ENCODE assay signal across 10 cellular contexts in genomic region chr3:58998476-58999117, GRCh38. TPM values are rescaled to one million over a fixed set of nuclear protein-coding genes. Genes with fewer than 3 reads are reported as not detected.
DNase-seq lines count a peak whose midpoint lies in the region; ATAC-seq and TF ChIP-seq lines count a peak whose summit lies in the region.
"Had no signal": no experiment of that assay in that cellular context is flagged by ENCODE, and none has a peak within 500 bp of the region (broad histone marks: within the 10 kb centered on the region; RNA-seq: fewer than 3 reads in every experiment).

No MANE protein-coding gene starts in this region.

- H3K27me3 ChIP-seq in smooth muscle cell (ENCODE audit: low read depth): no peaks in the 10 kb centered on the region

- H3K4me1 Mint-ChIP-seq in activated CD8-positive, alpha-beta memory T cell treated with anti-CD3 and anti-CD28 coated beads, Interleukin-2, amount 10 ng/mL, durations not matched to agents 7 days and 5 days: peaks cover 4% of the 10 kb centered on the region
- peaks cover 1% of the 10 kb centered on the region for H3K4me1 Mint-ChIP-seq in activated T-helper 2 cell treated with anti-CD3 and anti-CD28 coated beads, Interferon-gamma antibody, Interleukin-2, Interleukin-4, amounts not matched to agents 10 μg/mL and 5 μg/mL and 100 μg/mL, durations not matched to agents 14 hours and 24 hours and 36 hours (ENCODE audit: low read depth)

- intact Hi-C loops in activated T-helper 2 cell treated with anti-CD3 and anti-CD28 coated beads, Interferon-gamma antibody, Interleukin-2, Interleukin-4, amounts not matched to agents 10 μg/mL and 5 μg/mL and 100 μg/mL, durations not matched to agents 14 hours and 24 hours and 36 hours (cut with micrococcal nuclease): no loop called here

- peaks cover 11% of the 10 kb centered on the region for H3K27me3 Mint-ChIP-seq in activated CD8-positive, alpha-beta memory T cell treated with anti-CD3 and anti-CD28 coated beads, Interleukin-2, amount 10 ng/mL, durations not matched to agents 7 days and 5 days
- peaks cover 15% of the 10 kb centered on the region for H3K27me3 Mint-ChIP-seq in activated T-helper 2 cell treated with anti-CD3 and anti-CD28 coated beads, Interferon-gamma antibody, Interleukin-2, Interleukin-4, amounts not matched to agents 10 μg/mL and 5 μg/mL and 100 μg/mL, durations not matched to agents 14 hours and 24 hours and 36 hours (ENCODE audit: low read depth)

- no peaks in the 10 kb centered on the region for H3K9me3 Mint-ChIP-seq in activated CD8-positive, alpha-beta memory T cell treated with anti-CD3 and anti-CD28 coated beads, Interleukin-2, amount 10 ng/mL, durations not matched to agents 7 days and 5 days (ENCODE audit: low read depth)
- H3K9me3 Mint-ChIP-seq in activated T-helper 2 cell treated with anti-CD3 and anti-CD28 coated beads, Interferon-gamma antibody, Interleukin-2, Interleukin-4, amounts not matched to agents 10 μg/mL and 5 μg/mL and 100 μg/mL, durations not matched to agents 14 hours and 24 hours and 36 hours: no peaks in the 10 kb centered on the region
- H3K9me3 Mint-ChIP-seq: CD14-positive monocyte had no signal

- WGBS in smooth muscle cell (ENCODE audit: low lambda C conversion rate): 5% methylated on average over 4 of the region's 4 CpGs

- no peak overlapping the region for H3K4me3 Mint-ChIP-seq in activated CD8-positive, alpha-beta memory T cell treated with anti-CD3 and anti-CD28 coated beads, Interleukin-2, amount 10 ng/mL, durations not matched to agents 7 days and 5 days
- H3K4me3 Mint-ChIP-seq in activated T-helper 2 cell treated with anti-CD3 and anti-CD28 coated beads, Interferon-gamma antibody, Interleukin-2, Interleukin-4, amounts not matched to agents 10 μg/mL and 5 μg/mL and 100 μg/mL, durations not matched to agents 14 hours and 24 hours and 36 hours (ENCODE audit: low read depth): no peak overlapping the region
- H3K4me3 Mint-ChIP-seq: activated naive CD8-positive, alpha-beta T cell; CD14-positive monocyte had no signal

- peaks cover 14% of the 10 kb centered on the region for H3K4me1 ChIP-seq in smooth muscle cell (ENCODE audit: low read depth)

- H3K79me2 ChIP-seq in smooth muscle cell (ENCODE audit: low read depth): no peaks in the 10 kb centered on the region

- peak; percentile 83 for ATAC-seq in activated CD8-positive, alpha-beta memory T cell treated with anti-CD3 and anti-CD28 coated beads, Interleukin-2, amount 10 ng/mL, durations not matched to agents 7 days and 5 days

- H2AFZ ChIP-seq in smooth muscle cell (ENCODE audit: low read depth): peak overlapping the region; percentile 67

- peaks cover 15% of the 10 kb centered on the region for H3F3A ChIP-seq in smooth muscle cell (ENCODE audit: low read depth)

- H4K20me1 ChIP-seq in smooth muscle cell (ENCODE audit: low read depth): no peaks in the 10 kb centered on the region

- H3K9me3 ChIP-seq in smooth muscle cell (replicated peaks; ENCODE audit: low read depth): no peaks in the 10 kb centered on the region

- no peaks in the 10 kb centered on the region for H3K36me3 ChIP-seq in smooth muscle cell (ENCODE audit: low read depth)

- CTCF ChIA-PET in activated CD8-positive, alpha-beta memory T cell treated with anti-CD3 and anti-CD28 coated beads, Interleukin-2, amount 10 ng/mL, durations not matched to agents 7 days and 5 days (lab: Charles Lee): interaction anchor here (2.9 kb wide), 1 partner anchor 55 kb away, joined by 11 read pairs; no protein-coding TSS in a partner anchor

- peak overlapping the region; percentile 58 for H3K4me2 ChIP-seq in smooth muscle cell

- no peaks in the 10 kb centered on the region for H3K36me3 Mint-ChIP-seq in activated CD8-positive, alpha-beta memory T cell treated with anti-CD3 and anti-CD28 coated beads, Interleukin-2, amount 10 ng/mL, durations not matched to agents 7 days and 5 days
- H3K36me3 Mint-ChIP-seq in activated T-helper 2 cell treated with anti-CD3 and anti-CD28 coated beads, Interferon-gamma antibody, Interleukin-2, Interleukin-4, amounts not matched to agents 10 μg/mL and 5 μg/mL and 100 μg/mL, durations not matched to agents 14 hours and 24 hours and 36 hours (ENCODE audit: low read depth): no peaks in the 10 kb centered on the region
- H3K36me3 Mint-ChIP-seq: activated naive CD8-positive, alpha-beta T cell; CD14-positive monocyte had no signal

- H3K27ac Mint-ChIP-seq in activated CD8-positive, alpha-beta memory T cell treated with anti-CD3 and anti-CD28 coated beads, Interleukin-2, amount 10 ng/mL, durations not matched to agents 7 days and 5 days: no peak overlapping the region
- no peak overlapping the region for H3K27ac Mint-ChIP-seq in activated T-helper 2 cell treated with anti-CD3 and anti-CD28 coated beads, Interferon-gamma antibody, Interleukin-2, Interleukin-4, amounts not matched to agents 10 μg/mL and 5 μg/mL and 100 μg/mL, durations not matched to agents 14 hours and 24 hours and 36 hours
- H3K27ac Mint-ChIP-seq: activated naive CD8-positive, alpha-beta T cell had no signal

- H3K4me3 ChIP-seq in epithelial cell of proximal tubule (ENCODE audit: low read depth, low read length) (no peak overlapping the region), smooth muscle cell (no peak overlapping the region)

- peak overlapping the region; percentile 89 for H3K9ac ChIP-seq in smooth muscle cell (ENCODE audit: low read depth)

- peak; percentile 48 for DNase-seq in activated CD8-positive, alpha-beta memory T cell treated with anti-CD3 and anti-CD28 coated beads, Interleukin-2, amount 10 ng/mL, durations not matched to agents 7 days and 5 days
- no peak for DNase-seq in activated CD8-positive, alpha-beta memory T cell treated with anti-CD3 and anti-CD28 coated beads, Interleukin-2, amount 50 U/mL, for 48 hours
- DNase-seq in NCI-H82 (lab: John Stamatoyannopoulos, UW) (peak; percentile 78), epithelial cell of proximal tubule (ENCODE audit: low read depth) (peak; percentile 97), smooth muscle cell (lab: John Stamatoyannopoulos, UW; ENCODE audit: unreplicated experiment) (no peak), NCI-H2196 treated with DMSO at 0.1 percent for 48 hours (lab: John Stamatoyannopoulos, UW; ENCODE audit: unreplicated experiment) (no peak), ureter (ENCODE audit: low spot score) (no peak)
- no peak for DNase-seq in activated T-helper 2 cell treated with anti-CD3 and anti-CD28 coated beads, Interferon-gamma antibody, Interleukin-2, Interleukin-4, amounts not matched to agents 10 μg/mL and 5 μg/mL and 100 μg/mL, durations not matched to agents 14 hours and 24 hours and 36 hours (ENCODE audit: low spot score)

- peak overlapping the region; percentile 98 for H3K27ac ChIP-seq in smooth muscle cell (ENCODE audit: low read depth)

- TF ChIP-seq CTCF in epithelial cell of proximal tubule (conservative IDR thresholded peaks at IDR 0.05; ENCODE audit: low read depth, low read length): no peak
- TF ChIP-seq CTCF in smooth muscle cell (IDR thresholded peaks at IDR 0.05; ENCODE audit: borderline replicate concordance, insufficient read depth, poor library complexity, severe bottlenecking): no peak

RNA-seq across cellular contexts. Expression of gene CFAP20DC, which starts 51.2 kb away (rescaled TPM):
- 1 to 10 TPM; 1.0 to 1.4 TPM for total RNA-seq in activated CD8-positive, alpha-beta memory T cell treated with anti-CD3 and anti-CD28 coated beads, Interleukin-2, amount 10 ng/mL, durations not matched to agents 7 days and 5 days
- total RNA-seq in epithelial cell of proximal tubule: 4.9 and 5.1 TPM in 2 replicates
- total RNA-seq in smooth muscle cell: 9.0 and 11.6 TPM in 2 replicates
- 5.5 and 7.9 TPM in 2 replicates for polyA plus RNA-seq in smooth muscle cell
- 1.5 and 1.6 TPM in 2 replicates for total RNA-seq in activated T-helper 2 cell treated with anti-CD3 and anti-CD28 coated beads, Interferon-gamma antibody, Interleukin-2, Interleukin-4, amounts not matched to agents 10 μg/mL and 5 μg/mL and 100 μg/mL, durations not matched to agents 14 hours and 24 hours and 36 hours
- total RNA-seq in ureter: 0.18 TPM
- polyA plus RNA-seq: CD14-positive monocyte had no signal

Comparison
In these comparisons a context has a peak if more than half of its experiments do, and no peak if none do; other contexts are left out.
1. DNase-seq: peak in activated CD8-positive, alpha-beta memory T cell treated with anti-CD3 and anti-CD28 coated beads, Interleukin-2, amount 10 ng/mL, durations not matched to agents 7 days and 5 days (single experiment), NCI-H82 (single experiment) and epithelial cell of proximal tubule (single experiment); none in activated CD8-positive, alpha-beta memory T cell treated with anti-CD3 and anti-CD28 coated beads, Interleukin-2, amount 50 U/mL, for 48 hours (single experiment), smooth muscle cell (single experiment), activated T-helper 2 cell treated with anti-CD3 and anti-CD28 coated beads, Interferon-gamma antibody, Interleukin-2, Interleukin-4, amounts not matched to agents 10 μg/mL and 5 μg/mL and 100 μg/mL, durations not matched to agents 14 hours and 24 hours and 36 hours (single experiment), NCI-H2196 treated with DMSO at 0.1 percent for 48 hours (single experiment) and ureter (single experiment).